In genomic region chr10:116683821-116684220, GRCh38 we compare ENCODE assay signal across 1 cellular context.
TF ChIP-seq lines count a peak whose summit lies in the region.

No MANE protein-coding gene starts in this region.

TF ChIP-seq in HCT116, 20 proteins besides CTCF, POLR2A, EP300 and RAD21 (continued from another document):
- TF ChIP-seq FOSL1 (IDR thresholded peaks at IDR 0.05; ENCODE audit: low read depth) (no peak), ELF1 (IDR thresholded peaks at IDR 0.05; ENCODE audit: borderline replicate concordance, low read depth) (no peak), ZNF274 (IDR thresholded peaks at IDR 0.05; ENCODE audit: low read depth, low read length) (no peak), YY1 (IDR thresholded peaks at IDR 0.05; ENCODE audit: extremely low read depth, insufficient replicate concordance, low read depth, low read length) (no peak)
